8 cellular contexts compared by ENCODE assay signal in the genomic region with DNA sequence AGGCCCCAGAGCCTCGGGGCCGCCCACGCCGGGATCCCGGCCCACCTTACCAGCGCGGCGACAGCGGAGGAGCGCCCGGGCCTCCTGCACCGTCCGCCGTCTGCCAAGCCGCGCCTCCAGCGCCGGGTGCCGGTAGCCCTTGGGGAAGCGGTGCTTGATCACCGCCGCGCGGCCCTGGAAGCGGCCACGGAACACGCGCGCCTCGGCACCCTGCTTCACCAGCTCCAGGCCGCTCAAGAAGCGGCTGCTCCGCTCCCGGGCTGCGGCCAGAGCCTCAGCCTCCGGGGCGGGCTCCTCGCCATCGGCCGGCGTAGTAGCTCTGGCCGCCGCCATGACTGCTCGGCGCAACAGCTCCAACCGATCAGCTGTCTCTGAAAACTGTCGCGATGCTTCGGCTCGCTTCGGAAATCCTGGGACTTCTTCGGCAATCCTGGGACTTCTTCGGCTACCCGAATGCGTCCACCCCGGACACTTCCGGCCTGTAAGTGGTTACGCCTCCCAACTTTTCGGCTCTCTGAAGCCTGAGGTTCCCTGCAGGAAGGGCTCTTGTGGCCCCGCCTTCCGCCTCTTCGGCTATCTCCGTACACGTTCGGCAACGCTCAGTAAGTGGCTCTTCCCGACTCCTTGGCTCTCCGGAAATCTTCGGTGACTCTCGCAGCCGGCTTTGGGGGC. TPM values are rescaled to one million over a fixed set of nuclear protein-coding genes. Genes with fewer than 3 reads are reported as not detected.
DNase-seq lines count a peak whose midpoint lies in the region; ATAC-seq, FAIRE-seq and TF ChIP-seq lines count a peak whose summit lies in the region.

A gene (minus strand): TSS at position 363 of the 672 bp plus-strand sequence. CDS start 30 bp downstream, at position 333.

- H3K4me3 ChIP-seq in kidney (ENCODE audit: low read length in 2 of 2): peak within 1 kb of the TSS; percentile 89

- no peaks in the 10 kb centered on the region for H3K9me3 ChIP-seq in kidney (ENCODE audit: control insufficient read depth in 1 of 2, low read length in 2 of 2)

- intact Hi-C loops in kidney (cut with DNase I): no loop called here

- peak within 1 kb of the TSS; percentile 78 to 79 for H3K9ac ChIP-seq in kidney (ENCODE audit: low read length in 2 of 2)

- DNase-seq in AML-193 (lab: John Stamatoyannopoulos, UW) (peak; percentile 98 to 99), NCI-H460 (ENCODE audit: extremely low read depth, low read depth) (peak; percentile 100), cerebellum (ENCODE audit: low spot score) (peak; percentile 95), kidney (peak; percentile 100)
- peak; percentile 96 for DNase-seq in activated CD4-positive, CD25-positive, alpha-beta regulatory T cell treated with anti-CD3 and anti-CD28 coated beads, Interleukin-2, amount 50 U/mL, for 72 hours
- DNase-seq in stimulated activated CD4-positive, alpha-beta T cell treated with anti-CD3 and anti-CD28 coated beads, Interleukin-15, amount 100 ng/mL, for 24 hours: peak; percentile 98

- H3K27ac ChIP-seq in kidney (ENCODE audit: low read depth in 2 of 2, low read length in 2 of 2): peak within 1 kb of the TSS; percentile 86 to 89

- ATAC-seq in GM19043 (IDR thresholded peaks at IDR 0.05; ENCODE audit: low read depth, unreplicated experiment): peak; percentile 96
- ATAC-seq in HG03378 (IDR thresholded peaks at IDR 0.05; ENCODE audit: unreplicated experiment): peak; percentile 93

- peak; percentile 98 for FAIRE-seq in kidney (lab: Jason Lieb, UNC)

- peaks cover 9 to 11% of the 10 kb centered on the region in 2 donors for H3K4me1 ChIP-seq in kidney (ENCODE audit: control insufficient read depth in 1 of 2, insufficient read depth in 1 of 2, low read depth in 1 of 2, low read length in 2 of 2)

- H3K36me3 ChIP-seq in kidney (ENCODE audit: control insufficient read depth in 1 of 2, insufficient read depth in 2 of 2, low read length in 2 of 2): peaks cover 0 to 14% of the 10 kb centered on the region in 2 donors

- peak; percentile 0 for TF ChIP-seq CTCF in kidney (IDR thresholded peaks at IDR 0.05; ENCODE audit: borderline replicate concordance, extremely low read depth, insufficient read depth)

RNA-seq across cellular contexts. Expression of the gene that starts here (rescaled TPM):
- total RNA-seq in NCI-H460 (2014; rRNA removed; shearing (Covaris generic)): 24.2 and 24.6 TPM in 2 replicates
- 15.3 and 17.1 TPM in 2 replicates for polyA plus RNA-seq in NCI-H460 (2014; cell fraction: nucleus; rRNA removed)
- 28.4 TPM for total RNA-seq in cerebellum
- total RNA-seq in kidney: 11.0 TPM
- polyA plus RNA-seq in kidney (ENCODE audit: insufficient read depth, low read depth, low replicate concordance): 9.3 TPM

Comparison
In these comparisons a context has a peak if more than half of its experiments do, and no peak if none do; other contexts are left out.
1. Peak in every context shown above with its lines: DNase-seq, ATAC-seq, H3K4me3 ChIP-seq and H3K27ac ChIP-seq.